Comparison of ENCODE assay signal across 8 cellular contexts in the genomic region with DNA sequence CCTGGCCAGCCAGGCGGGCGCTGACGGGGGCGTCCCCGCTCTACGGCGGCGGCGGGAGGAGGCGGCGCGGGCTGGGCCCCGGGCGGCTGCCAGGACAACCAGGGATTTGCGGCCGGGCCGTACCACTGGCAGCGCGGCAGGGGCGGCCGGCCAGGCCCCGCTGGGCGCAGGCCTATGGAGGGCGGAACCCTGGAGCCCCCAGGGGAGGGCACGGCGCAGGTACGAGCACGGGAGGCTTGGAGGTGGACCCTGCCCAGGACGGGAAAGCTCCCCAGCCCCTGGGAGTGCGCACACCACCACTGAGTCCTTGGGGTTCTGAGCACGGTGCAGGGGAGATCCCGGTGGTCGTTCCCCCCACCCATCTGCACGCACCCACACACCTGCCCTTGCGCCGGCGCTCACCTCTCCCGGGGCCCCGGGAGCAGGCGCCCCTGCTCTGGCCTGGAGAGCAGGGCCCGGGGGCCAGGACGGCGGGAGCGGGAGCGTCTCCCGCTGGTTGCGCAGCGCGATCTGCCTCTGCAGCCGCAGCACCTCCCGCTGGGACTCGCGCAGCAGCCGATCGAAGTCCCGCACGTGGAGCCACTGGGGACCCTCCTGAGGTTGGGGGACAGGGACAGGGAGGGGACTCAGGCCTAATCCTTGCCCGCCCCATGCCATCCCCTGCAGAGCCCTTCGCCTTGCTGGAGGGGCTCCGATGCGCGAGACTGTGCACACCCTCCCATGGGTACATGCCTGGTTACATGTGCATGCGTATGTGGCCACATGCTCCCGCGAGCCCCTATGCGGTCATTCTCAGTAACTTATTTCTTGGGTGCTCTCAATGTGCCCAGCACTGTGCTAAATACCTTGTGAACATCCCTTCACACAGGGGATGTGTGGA. TPM values are rescaled to one million over a fixed set of nuclear protein-coding genes. Genes with fewer than 3 reads are reported as not detected.
A peak's percentile ranks its signal among the peaks of the same experiment; 100 is the strongest.
DNase-seq lines count a peak whose midpoint lies in the region; ATAC-seq, FAIRE-seq and TF ChIP-seq lines count a peak whose summit lies in the region.

No MANE protein-coding gene starts in this region.

- H3K9me3 ChIP-seq in CD8-positive, alpha-beta T cell (ENCODE audit: low read length) = no peaks in the 10 kb centered on the region
- H3K9me3 ChIP-seq in mammary epithelial cell (replicated peaks; ENCODE audit: insufficient read depth, low read length) = no peaks in the 10 kb centered on the region
- H3K9me3 ChIP-seq in HepG2 (ENCODE audit: low read length) = no peaks in the 10 kb centered on the region
- no peaks in the 10 kb centered on the region for H3K9me3 ChIP-seq in thyroid gland

- 5% methylated on average over 19 of the region's 66 CpGs for WGBS in mammary epithelial cell (ENCODE audit: low coverage, missing lambda C conversion rate)
- WGBS in HepG2 (ENCODE audit: low lambda C conversion rate) = 83% methylated on average over 38 of the region's 66 CpGs
- 15 to 16% methylated on average over 8 to 26 of the region's 66 CpGs for WGBS in thyroid gland, 2 donors

- H3K27me3 Mint-ChIP-seq in CD8-positive, alpha-beta T cell (ENCODE audit: low read depth) = no peaks in the 10 kb centered on the region

- TF ChIP-seq POLR2A in HepG2 (IDR thresholded peaks at IDR 0.05; ENCODE audit: insufficient read depth in 1 of 2, low read depth in 2 of 2, low read length in 2 of 2) = no peak
- TF ChIP-seq POLR2A in thyroid gland (IDR thresholded peaks at IDR 0.05) = peak in 1 of 2 donors; percentile 41

- POLR2A ChIA-PET in CD8-positive, alpha-beta T cell (lab: Charles Lee) = interaction anchor here (1.7 to 19.1 kb wide), 2 partner anchors 17 to 28 kb away, joined by 18 to 773 read pairs; partner anchors contain the start of gene SUPT4H1
- POLR2A ChIA-PET in HepG2 (lab: Yijun Ruan, JAX) = interaction anchor here (1.1 to 1.6 kb wide), 2 partner anchors 13 to 93 kb away, joined by 3 to 4 read pairs; partner anchors contain the start of gene RNF43

- no peak for TF ChIP-seq CTCF in CD8-positive, alpha-beta T cell (IDR thresholded peaks at IDR 0.05)
- TF ChIP-seq CTCF in mammary epithelial cell (conservative IDR thresholded peaks at IDR 0.05 in 1 of 2, IDR thresholded peaks at IDR 0.05 in 1 of 2; ENCODE audit: extremely low read depth in 1 of 2, insufficient read depth in 1 of 2, low read depth in 1 of 2, low read length in 2 of 2) (peak in 1 of 2 donors; percentile 1), HepG2 (CRISPR knock-in tag; IDR thresholded peaks at IDR 0.05) (no peak), thyroid gland (IDR thresholded peaks at IDR 0.05) (no peak)

- dilution Hi-C loops in mammary epithelial cell (cut with HindIII; ENCODE audit: low sequenced_read_pairs) = loop anchor here (5.0 kb wide), 1 partner anchor 42 kb away; the partner anchor contains the start of gene MPO

- CTCF ChIA-PET in CD8-positive, alpha-beta T cell (lab: Charles Lee) = interaction anchor here (1.9 to 17.5 kb wide), 3 partner anchors 7 to 20 kb away, joined by 5 to 587 read pairs (median 50); no protein-coding TSS in a partner anchor
- CTCF ChIA-PET in mammary epithelial cell (lab: Charles Lee; ENCODE audit: low non-redundant PET) = no interaction called here
- CTCF ChIA-PET in HepG2 (lab: Yijun Ruan, JAX; ENCODE audit: low intra/inter-chr PET ratio, low total read pairs) = interaction anchor here (0.6 kb wide), 1 partner anchor 116 kb away, joined by 3 read pairs; no protein-coding TSS in a partner anchor

- H4K20me1 ChIP-seq in mammary epithelial cell (ENCODE audit: insufficient read depth, low read length) (no peaks in the 10 kb centered on the region), HepG2 (ENCODE audit: insufficient read depth, low read length) (no peaks in the 10 kb centered on the region)

- no peak for FAIRE-seq in HepG2 (lab: Jason Lieb, UNC)

- H2AFZ ChIP-seq in mammary epithelial cell (ENCODE audit: low read depth, low read length) (peak overlapping the region; percentile 71), HepG2 (ENCODE audit: low read length) (no peak overlapping the region)

- no peaks in the 10 kb centered on the region for H3K27me3 ChIP-seq in CD8-positive, alpha-beta T cell (ENCODE audit: insufficient read depth, low read length)
- H3K27me3 ChIP-seq in mammary epithelial cell (ENCODE audit: insufficient read depth, low read length) = peaks cover 18% of the 10 kb centered on the region
- H3K27me3 ChIP-seq in HepG2 (ENCODE audit: control insufficient read depth in 1 of 2, insufficient read depth in 2 of 2, low read length in 2 of 2) = peaks cover 33 to 93% of the 10 kb centered on the region in 2 experiments
- H3K27me3 ChIP-seq in thyroid gland = no peaks in the 10 kb centered on the region

- no peak for TF ChIP-seq EP300 in HepG2 (IDR thresholded peaks at IDR 0.05; ENCODE audit: low read depth in 2 of 2, low read length in 2 of 2)
- TF ChIP-seq EP300 in HepG2 (CRISPR knock-in tag; IDR thresholded peaks at IDR 0.05; ENCODE audit: borderline replicate concordance) = no peak

- H3K9ac ChIP-seq in mammary epithelial cell (ENCODE audit: insufficient read depth, low read length) (no peak overlapping the region), HepG2 (ENCODE audit: insufficient read depth, low read depth, low read length) (no peak overlapping the region)

- BruUV-seq in mammary epithelial cell (replicated peaks; lab: Mats Ljungman, UMichigan) (no TSS peak), HepG2 (replicated peaks; lab: Mats Ljungman, UMichigan) (no TSS peak)

- intact Hi-C loops in CD8-positive, alpha-beta T cell (cut with DNase I, micrococcal nuclease) = loop anchor here in 1 of 2 experiments (5.0 kb wide), 1 partner anchor 1492 kb away; the partner anchor contains the start of genes C17orf67 and DGKE
- intact Hi-C loops in mammary epithelial cell (cut with micrococcal nuclease) (no loop called here), HepG2 (cut with micrococcal nuclease; ENCODE audit: unreplicated experiment) (no loop called here), thyroid gland (cut with DNase I) (loop anchor here (10.0 kb wide), 1 partner anchor 50 kb away; no protein-coding TSS in a partner anchor)

- peak overlapping the region; percentile 11 for H3K27ac Mint-ChIP-seq in CD8-positive, alpha-beta T cell

- no peak for DNase-seq in CD8-positive, alpha-beta T cell
- peak; percentile 67 for DNase-seq in NCI-H1105 treated with DMSO at 0.1 percent for 48 hours (lab: John Stamatoyannopoulos, UW)
- DNase-seq in mammary epithelial cell = no peak
- no peak for DNase-seq in HepG2 (ENCODE audit: low spot score)
- DNase-seq in thyroid gland = peak; percentile 69 to 73
- DNase-seq in COLO829 (ENCODE audit: low spot score) = no peak

- in situ Hi-C loops in mammary epithelial cell (cut with MboI; ENCODE audit: low sequenced_read_pairs in 2 of 2) (no loop called here), HepG2 (cut with HindIII; ENCODE audit: extremely low pct_ligation_motif_present, low pct_unique_long_range_greater_than_20kb) (no loop called here)

- no peak for TF ChIP-seq RAD21 in HepG2 (CRISPR knock-in tag; IDR thresholded peaks at IDR 0.05)

- peak overlapping the region; percentile 92 for H3K4me3 Mint-ChIP-seq in CD8-positive, alpha-beta T cell

- peaks cover 41% of the 10 kb centered on the region for H3K4me1 Mint-ChIP-seq in CD8-positive, alpha-beta T cell (ENCODE audit: low read depth)

- no peaks in the 10 kb centered on the region for H3K36me3 ChIP-seq in CD8-positive, alpha-beta T cell (ENCODE audit: insufficient read depth, low read length)
- H3K36me3 ChIP-seq in mammary epithelial cell (ENCODE audit: insufficient read depth, low read length) (no peaks in the 10 kb centered on the region), HepG2 (replicated peaks in 1 of 2; ENCODE audit: control insufficient read depth in 1 of 2, insufficient read depth in 2 of 2, low read length in 2 of 2) (no peaks in the 10 kb centered on the region), thyroid gland (no peaks in the 10 kb centered on the region)

- peaks cover 48% of the 10 kb centered on the region for H3K4me1 ChIP-seq in CD8-positive, alpha-beta T cell (ENCODE audit: insufficient read depth, low read length)
- peaks cover 7% of the 10 kb centered on the region for H3K4me1 ChIP-seq in mammary epithelial cell (ENCODE audit: insufficient read depth, low read length)
- H3K4me1 ChIP-seq in HepG2 (ENCODE audit: insufficient read depth, low read length) = peaks cover 39% of the 10 kb centered on the region
- peaks cover 8 to 16% of the 10 kb centered on the region in 2 donors for H3K4me1 ChIP-seq in thyroid gland

- H3K9me3 Mint-ChIP-seq in CD8-positive, alpha-beta T cell = no peaks in the 10 kb centered on the region

- ATAC-seq in CD8-positive, alpha-beta T cell = no peak
- no peak for ATAC-seq in HepG2
- no peak for ATAC-seq in HG02623 (IDR thresholded peaks at IDR 0.05; ENCODE audit: unreplicated experiment)
- ATAC-seq in HG02870 (IDR thresholded peaks at IDR 0.05; ENCODE audit: unreplicated experiment) = no peak

- H3K79me2 ChIP-seq in mammary epithelial cell (ENCODE audit: insufficient read depth, low read length) (no peaks in the 10 kb centered on the region), HepG2 (ENCODE audit: insufficient read depth, low read length) (no peaks in the 10 kb centered on the region)

- H3K27ac ChIP-seq in CD8-positive, alpha-beta T cell (ENCODE audit: low read depth, low read length) = no peak overlapping the region
- H3K27ac ChIP-seq in mammary epithelial cell (ENCODE audit: insufficient read depth, low read depth, low read length) = no peak overlapping the region
- no peak overlapping the region for H3K27ac ChIP-seq in HepG2 (ENCODE audit: extremely low read length, insufficient read depth, low read length)
- H3K27ac ChIP-seq in thyroid gland = no peak overlapping the region

- H3K36me3 Mint-ChIP-seq in CD8-positive, alpha-beta T cell = peaks cover 28% of the 10 kb centered on the region

- peak overlapping the region; percentile 5 for H3K4me3 ChIP-seq in CD8-positive, alpha-beta T cell (ENCODE audit: low read depth, low read length)
- H3K4me3 ChIP-seq in mammary epithelial cell (replicated peaks in 1 of 3; ENCODE audit: insufficient read depth in 1 of 3, low read depth in 2 of 3, low read length in 3 of 3) (peak overlapping the region in 2 of 3 experiments; percentile 45 to 50), HepG2 (replicated peaks in 1 of 3; ENCODE audit: insufficient read depth in 1 of 3, low read depth in 2 of 3, low read length in 3 of 3) (no peak overlapping the region), thyroid gland (replicated peaks in 1 of 3) (peak overlapping the region; percentile 37 to 66 (median 51))

- peak overlapping the region; percentile 85 for H3K4me2 ChIP-seq in mammary epithelial cell (ENCODE audit: insufficient read depth, low read depth, low read length)
- no peak overlapping the region for H3K4me2 ChIP-seq in HepG2 (ENCODE audit: low read depth, low read length)

RNA-seq across cellular contexts. Expression of gene TSPOAP1, which starts 3.9 kb away (rescaled TPM):
- 10 to 100 TPM; 27.9 to 35.3 TPM for total RNA-seq in CD8-positive, alpha-beta T cell
- total RNA-seq in mammary epithelial cell (under 1 TPM; 0.05 to 0.17 TPM), HepG2 (2016; rRNA removed; fragmentation: Illumina TruSeq; extraction: Trizol) (not detected in 2 replicates), thyroid gland (10 to 100 TPM; 19.5 to 35.4 (median 22.1) TPM)
- polyA plus RNA-seq in mammary epithelial cell (not detected), HepG2 (2011; rRNA removed) (0.25 TPM in 1 of 2 replicates, not detected in the other)
- not detected for polyA minus RNA-seq in mammary epithelial cell
- total RNA-seq in HepG2 (2016; cell fraction: cytosol; rRNA removed; fragmentation: Illumina TruSeq; extraction: Trizol; ENCODE audit: low read depth) = not detected in 2 replicates
- not detected in 2 replicates for total RNA-seq in HepG2 (2016; cell fraction: insoluble cytoplasmic fraction; rRNA removed; fragmentation: Illumina TruSeq; extraction: Trizol)
- not detected in 2 replicates for total RNA-seq in HepG2 (2016; cell fraction: membrane; rRNA removed; fragmentation: Illumina TruSeq; extraction: Trizol)
- total RNA-seq in HepG2 (2016; cell fraction: nucleus; rRNA removed; fragmentation: Illumina TruSeq; extraction: Trizol) = not detected in 2 replicates
- polyA plus RNA-seq in HepG2 (2011; cell fraction: cytosol; rRNA removed) = 0.03 TPM in 1 of 2 replicates, not detected in the other
- 0.09 and 0.50 TPM in 2 replicates for polyA plus RNA-seq in HepG2 (2011; cell fraction: nucleus; rRNA removed)
- 0.03 TPM in 1 of 2 replicates, not detected in the other for polyA plus RNA-seq in HepG2 (2012)
- polyA plus RNA-seq in HepG2 (2016; cell fraction: cytosol; fragmentation: Illumina TruSeq; extraction: Trizol; ENCODE audit: low read depth) = not detected in 2 replicates
- polyA plus RNA-seq in HepG2 (2016; cell fraction: insoluble cytoplasmic fraction; fragmentation: Illumina TruSeq; extraction: Trizol; ENCODE audit: low read depth) = not detected in 2 replicates
- polyA plus RNA-seq in HepG2 (2016; cell fraction: membrane; fragmentation: Illumina TruSeq; extraction: Trizol; ENCODE audit: low read depth) = not detected in 2 replicates
- polyA plus RNA-seq in HepG2 (2016; cell fraction: nucleus; fragmentation: Illumina TruSeq; extraction: Trizol; ENCODE audit: insufficient read depth, low read depth) = not detected in 2 replicates
- polyA minus RNA-seq in HepG2 (2011; rRNA and poly(A)+ RNA removed; ENCODE audit: low replicate concordance) = 0.26 TPM in 1 of 2 replicates, not detected in the other
- not detected in 2 replicates for polyA minus RNA-seq in HepG2 (2011; cell fraction: cytosol; rRNA and poly(A)+ RNA removed)
- polyA minus RNA-seq in HepG2 (2011; cell fraction: nucleus; rRNA and poly(A)+ RNA removed) = under 0.01 TPM in 1 of 2 replicates, not detected in the other

RNA-seq across cellular contexts. Expression of gene SUPT4H1, which starts 27.4 kb away (rescaled TPM):
- total RNA-seq in CD8-positive, alpha-beta T cell = 10 to 100 TPM; 45.2 to 59.7 TPM
- 10 to 100 TPM; 32.3 to 55.3 TPM for total RNA-seq in mammary epithelial cell
- 94.7 TPM for polyA plus RNA-seq in mammary epithelial cell
- 126 TPM for polyA minus RNA-seq in mammary epithelial cell
- 155 and 252 TPM in 2 replicates for total RNA-seq in HepG2 (2016; rRNA removed; fragmentation: Illumina TruSeq; extraction: Trizol)
- total RNA-seq in HepG2 (2016; cell fraction: cytosol; rRNA removed; fragmentation: Illumina TruSeq; extraction: Trizol; ENCODE audit: low read depth) = 72.2 and 76.4 TPM in 2 replicates
- 169 and 290 TPM in 2 replicates for total RNA-seq in HepG2 (2016; cell fraction: insoluble cytoplasmic fraction; rRNA removed; fragmentation: Illumina TruSeq; extraction: Trizol)
- 130 and 134 TPM in 2 replicates for total RNA-seq in HepG2 (2016; cell fraction: membrane; rRNA removed; fragmentation: Illumina TruSeq; extraction: Trizol)
- total RNA-seq in HepG2 (2016; cell fraction: nucleus; rRNA removed; fragmentation: Illumina TruSeq; extraction: Trizol) = 74.4 and 75.7 TPM in 2 replicates
- polyA plus RNA-seq in HepG2 (2011; rRNA removed) = 231 and 244 TPM in 2 replicates
- 148 and 229 TPM in 2 replicates for polyA plus RNA-seq in HepG2 (2011; cell fraction: cytosol; rRNA removed)
- 65.5 and 71.0 TPM in 2 replicates for polyA plus RNA-seq in HepG2 (2011; cell fraction: nucleus; rRNA removed)
- polyA plus RNA-seq in HepG2 (2012) = 227 and 249 TPM in 2 replicates
- 105 and 107 TPM in 2 replicates for polyA plus RNA-seq in HepG2 (2016; cell fraction: cytosol; fragmentation: Illumina TruSeq; extraction: Trizol; ENCODE audit: low read depth)
- 309 and 341 TPM in 2 replicates for polyA plus RNA-seq in HepG2 (2016; cell fraction: insoluble cytoplasmic fraction; fragmentation: Illumina TruSeq; extraction: Trizol; ENCODE audit: low read depth)
- polyA plus RNA-seq in HepG2 (2016; cell fraction: membrane; fragmentation: Illumina TruSeq; extraction: Trizol; ENCODE audit: low read depth) = 144 and 156 TPM in 2 replicates
- 164 and 191 TPM in 2 replicates for polyA plus RNA-seq in HepG2 (2016; cell fraction: nucleus; fragmentation: Illumina TruSeq; extraction: Trizol; ENCODE audit: insufficient read depth, low read depth)
- polyA minus RNA-seq in HepG2 (2011; rRNA and poly(A)+ RNA removed; ENCODE audit: low replicate concordance) = 68.7 and 109 TPM in 2 replicates
- polyA minus RNA-seq in HepG2 (2011; cell fraction: cytosol; rRNA and poly(A)+ RNA removed) = 45.1 and 56.8 TPM in 2 replicates
- 51.9 and 61.5 TPM in 2 replicates for polyA minus RNA-seq in HepG2 (2011; cell fraction: nucleus; rRNA and poly(A)+ RNA removed)
- 10 to 100 TPM; 38.2 to 56.3 (median 44.2) TPM for total RNA-seq in thyroid gland

RNA-seq across cellular contexts. Expression of gene MPO, which starts 43.9 kb away (rescaled TPM):
- not detected for total RNA-seq in CD8-positive, alpha-beta T cell
- not detected for total RNA-seq in mammary epithelial cell
- polyA plus RNA-seq in mammary epithelial cell = not detected
- not detected for polyA minus RNA-seq in mammary epithelial cell
- not detected in 2 replicates for total RNA-seq in HepG2 (2016; rRNA removed; fragmentation: Illumina TruSeq; extraction: Trizol)
- not detected in 2 replicates for total RNA-seq in HepG2 (2016; cell fraction: cytosol; rRNA removed; fragmentation: Illumina TruSeq; extraction: Trizol; ENCODE audit: low read depth)
- total RNA-seq in HepG2 (2016; cell fraction: insoluble cytoplasmic fraction; rRNA removed; fragmentation: Illumina TruSeq; extraction: Trizol) = not detected in 2 replicates
- not detected in 2 replicates for total RNA-seq in HepG2 (2016; cell fraction: membrane; rRNA removed; fragmentation: Illumina TruSeq; extraction: Trizol)
- total RNA-seq in HepG2 (2016; cell fraction: nucleus; rRNA removed; fragmentation: Illumina TruSeq; extraction: Trizol) = not detected in 2 replicates
- not detected in 2 replicates for polyA plus RNA-seq in HepG2 (2011; rRNA removed)
- polyA plus RNA-seq in HepG2 (2011; cell fraction: cytosol; rRNA removed) = not detected in 2 replicates
- polyA plus RNA-seq in HepG2 (2011; cell fraction: nucleus; rRNA removed) = 0.06 and 0.09 TPM in 2 replicates
- polyA plus RNA-seq in HepG2 (2012) = not detected in 2 replicates
- polyA plus RNA-seq in HepG2 (2016; cell fraction: cytosol; fragmentation: Illumina TruSeq; extraction: Trizol; ENCODE audit: low read depth) = not detected in 2 replicates
- polyA plus RNA-seq in HepG2 (2016; cell fraction: insoluble cytoplasmic fraction; fragmentation: Illumina TruSeq; extraction: Trizol; ENCODE audit: low read depth) = not detected in 2 replicates
- polyA plus RNA-seq in HepG2 (2016; cell fraction: membrane; fragmentation: Illumina TruSeq; extraction: Trizol; ENCODE audit: low read depth) = not detected in 2 replicates
- polyA plus RNA-seq in HepG2 (2016; cell fraction: nucleus; fragmentation: Illumina TruSeq; extraction: Trizol; ENCODE audit: insufficient read depth, low read depth) = not detected in 2 replicates
- polyA minus RNA-seq in HepG2 (2011; rRNA and poly(A)+ RNA removed; ENCODE audit: low replicate concordance) = not detected in 2 replicates
- polyA minus RNA-seq in HepG2 (2011; cell fraction: cytosol; rRNA and poly(A)+ RNA removed) = not detected in 2 replicates
- polyA minus RNA-seq in HepG2 (2011; cell fraction: nucleus; rRNA and poly(A)+ RNA removed) = not detected in 2 replicates
- total RNA-seq in thyroid gland = under 1 TPM in 2 of 4 donors, not detected in 2; 0.24 to 0.45 TPM

Comparison
In these comparisons a context has a peak if more than half of its experiments do, and no peak if none do; other contexts are left out.
1. DNase-seq: peak in NCI-H1105 treated with DMSO at 0.1 percent for 48 hours (single experiment) and thyroid gland (2 of 2); none in CD8-positive, alpha-beta T cell (0 of 7), mammary epithelial cell (single experiment), HepG2 (single experiment) and COLO829 (single experiment).
2. H3K4me3 ChIP-seq: peak in CD8-positive, alpha-beta T cell (single experiment), mammary epithelial cell (2 of 3) and thyroid gland (3 of 3); none in HepG2 (0 of 3).
3. RNA of gene TSPOAP1, which starts 3.9 kb away (total RNA-seq): 27.9 to 35.3 TPM in CD8-positive, alpha-beta T cell and 19.5 to 35.4 TPM in thyroid gland; 0.05 to 0.17 TPM in mammary epithelial cell and not detected in HepG2; every median in the first group is over 10 times any median in the second.